8 cellular contexts compared by ENCODE assay signal in genomic region chr4:84965558-84966381, GRCh38. TPM values are rescaled to one million over a fixed set of nuclear protein-coding genes. Genes with fewer than 3 reads are reported as not detected.
DNase-seq lines count a peak whose midpoint lies in the region; ATAC-seq, FAIRE-seq and TF ChIP-seq lines count a peak whose summit lies in the region.

No MANE protein-coding gene starts in this region.

- TF ChIP-seq CTCF in D721Med (IDR thresholded peaks at IDR 0.05; ENCODE audit: insufficient read depth, missing control alignments) (no peak), kidney epithelial cell (IDR thresholded peaks at IDR 0.05; ENCODE audit: insufficient read depth, low read length, poor library complexity, severe bottlenecking) (peak; percentile 11), smooth muscle cell (IDR thresholded peaks at IDR 0.05; ENCODE audit: borderline replicate concordance, insufficient read depth, poor library complexity, severe bottlenecking) (peak; percentile 22)

- H3K27me3 ChIP-seq in kidney epithelial cell (ENCODE audit: control insufficient read depth, insufficient read depth, low read length) (no peaks in the 10 kb centered on the region), smooth muscle cell (ENCODE audit: low read depth) (no peaks in the 10 kb centered on the region)

- DNase-seq in D721Med (ENCODE audit: insufficient read length, low spot score) (peak; percentile 30), OCI-M1 (lab: John Stamatoyannopoulos, UW) (peak; percentile 53), kidney epithelial cell (ENCODE audit: low read depth) (no peak), smooth muscle cell (lab: John Stamatoyannopoulos, UW; ENCODE audit: unreplicated experiment) (peak; percentile 31), pons (ENCODE audit: low spot score) (no peak), NCI-H1694 (lab: John Stamatoyannopoulos, UW) (no peak)

- no peaks in the 10 kb centered on the region for H3F3A ChIP-seq in smooth muscle cell (ENCODE audit: low read depth)

- H3K4me3 ChIP-seq in kidney epithelial cell (ENCODE audit: low read depth, low read length) (peak overlapping the region; percentile 93), smooth muscle cell (peak overlapping the region; percentile 97)

- H3K9me3 ChIP-seq in smooth muscle cell (replicated peaks; ENCODE audit: low read depth), result no peaks in the 10 kb centered on the region

- H3K27ac ChIP-seq in cingulate gyrus (ENCODE audit: low read depth, low read length), result peak overlapping the region; percentile 90
- peak overlapping the region; percentile 75 for H3K27ac ChIP-seq in smooth muscle cell (ENCODE audit: low read depth)

- peaks cover 47% of the 10 kb centered on the region for H4K20me1 ChIP-seq in smooth muscle cell (ENCODE audit: low read depth)

- H3K4me2 ChIP-seq in smooth muscle cell, result peak overlapping the region; percentile 92

- H2AFZ ChIP-seq in smooth muscle cell (ENCODE audit: low read depth), result peak overlapping the region; percentile 100

- H3K4me1 ChIP-seq in smooth muscle cell (ENCODE audit: low read depth), result peaks cover 24% of the 10 kb centered on the region

- ATAC-seq in HG02610 (IDR thresholded peaks at IDR 0.05; ENCODE audit: unreplicated experiment), result peak; percentile 37

- no peak for FAIRE-seq in D721Med (lab: Jason Lieb, UNC)

- H3K79me2 ChIP-seq in smooth muscle cell (ENCODE audit: low read depth), result peaks cover 52% of the 10 kb centered on the region

- WGBS in smooth muscle cell (ENCODE audit: low lambda C conversion rate), result 2% methylated on average over 73 of the region's 98 CpGs

- H3K36me3 ChIP-seq in kidney epithelial cell (ENCODE audit: control insufficient read depth, insufficient read depth, low read length), result no peaks in the 10 kb centered on the region
- no peaks in the 10 kb centered on the region for H3K36me3 ChIP-seq in smooth muscle cell (ENCODE audit: low read depth)

- H3K9ac ChIP-seq in smooth muscle cell (ENCODE audit: low read depth), result peak overlapping the region; percentile 92

RNA-seq across cellular contexts. Expression of gene WDFY3, which starts 0.7 kb away (rescaled TPM):
- total RNA-seq in kidney epithelial cell (50.9 and 54.4 TPM in 2 replicates), smooth muscle cell (51.7 and 63.9 TPM in 2 replicates)
- 4.0 and 10.2 TPM in 2 replicates for polyA plus RNA-seq in smooth muscle cell

Comparison
In these comparisons a context has a peak if more than half of its experiments do, and no peak if none do; other contexts are left out.
1. DNase-seq: peak in D721Med (single experiment), OCI-M1 (single experiment) and smooth muscle cell (single experiment); none in kidney epithelial cell (single experiment), pons (single experiment) and NCI-H1694 (single experiment).